In the genomic region with DNA sequence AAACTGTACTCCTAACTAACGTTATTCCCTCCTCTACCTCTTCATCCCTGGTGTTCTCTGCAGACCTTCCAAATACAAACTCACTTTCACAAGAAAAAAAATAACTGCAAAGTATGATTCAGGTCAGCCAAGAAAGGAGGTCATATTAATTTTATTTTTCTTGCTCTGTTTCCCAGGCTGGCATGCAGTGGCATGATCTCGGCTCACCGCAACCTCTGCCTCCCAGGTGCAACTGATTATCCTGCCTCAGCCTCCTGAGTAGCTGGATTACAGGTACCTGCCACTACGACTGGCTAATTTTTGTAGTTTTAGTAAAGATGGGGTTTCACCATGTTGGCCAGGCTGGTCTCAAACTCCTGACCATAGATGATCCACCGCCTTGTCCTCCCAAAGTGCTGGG, we compare ENCODE assay signal across 10 cellular contexts.
"Had no signal": no experiment of that assay in that cellular context is flagged by ENCODE, and none has a peak within 500 bp of the region (broad histone marks: within the 10 kb centered on the region; RNA-seq: fewer than 3 reads in every experiment).

No MANE protein-coding gene starts in this region.

- H3K27ac Mint-ChIP-seq: activated naive CD4-positive, alpha-beta T cell treated with anti-CD3 and anti-CD28 coated beads, Interleukin-2, amount 50 U/mL, for 72 hours; natural killer cell; T-helper 2 cell treated with Interferon-gamma antibody and Interleukin-4, amounts not matched to agents 5 μg/mL and 100 μg/mL, for 36 hours had no signal

- H3K9me3 ChIP-seq: tibial artery had no signal

- ATAC-seq: activated naive CD4-positive, alpha-beta T cell treated with anti-CD3 and anti-CD28 coated beads, Interleukin-2, amount 50 U/mL, for 72 hours; natural killer cell; stimulated activated naive CD8-positive, alpha-beta T cell treated with anti-CD3 and anti-CD28 coated beads, Interleukin-15, Interleukin-2, amounts not matched to agents 100 U/mL and 50 U/mL, for 24 hours had no signal

- H3K4me3 Mint-ChIP-seq: T-helper 2 cell treated with Interferon-gamma antibody and Interleukin-4, amounts not matched to agents 5 μg/mL and 100 μg/mL, for 36 hours had no signal

- H3K36me3 ChIP-seq: tibial artery had no signal

- DNase-seq: activated CD4-positive, alpha-beta T cell treated with anti-CD3 and anti-CD28 coated beads, Interleukin-2, amount 50 U/mL, for 4 hours; activated gamma-delta T cell treated with Interleukin-2 at 50 U/mL for 16 hours; erythroblast; natural killer cell; retina; stimulated activated CD4-positive, alpha-beta T cell treated with anti-CD3 and anti-CD28 coated beads, Interleukin-2, amount 100 ng/mL, for 24 hours; stimulated activated naive CD8-positive, alpha-beta T cell treated with anti-CD3 and anti-CD28 coated beads, Interleukin-15, Interleukin-2, amounts not matched to agents 100 U/mL and 50 U/mL, for 24 hours; tibial artery had no signal

- H3K9me3 Mint-ChIP-seq: activated naive CD4-positive, alpha-beta T cell treated with anti-CD3 and anti-CD28 coated beads, Interleukin-2, amount 50 U/mL, for 72 hours; natural killer cell; T-helper 2 cell treated with Interferon-gamma antibody and Interleukin-4, amounts not matched to agents 5 μg/mL and 100 μg/mL, for 36 hours had no signal

- H3K36me3 Mint-ChIP-seq: activated naive CD4-positive, alpha-beta T cell treated with anti-CD3 and anti-CD28 coated beads, Interleukin-2, amount 50 U/mL, for 72 hours; natural killer cell had no signal
